In the genomic region with DNA sequence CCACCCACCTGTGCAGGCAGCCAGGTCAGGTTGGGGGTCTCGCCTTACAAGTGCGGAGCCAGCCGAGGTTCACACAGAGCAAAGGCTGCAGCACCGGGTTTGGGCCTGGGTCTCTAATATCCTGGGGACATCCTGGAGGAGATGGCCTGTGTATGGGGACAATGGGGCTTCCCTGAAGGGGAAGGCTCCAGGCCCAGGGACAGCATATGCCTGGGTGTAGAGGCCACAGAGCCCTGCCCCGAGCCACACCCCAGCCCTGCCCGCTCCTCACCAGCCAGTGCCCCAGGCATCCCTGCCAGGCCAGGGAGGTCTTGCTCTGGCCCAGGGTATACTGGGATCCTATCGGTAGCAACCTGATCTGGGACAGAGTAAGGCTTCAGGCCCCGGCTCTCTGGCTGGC, we compare ENCODE assay signal across 11 cellular contexts. TPM values are rescaled to one million over a fixed set of nuclear protein-coding genes. Genes with fewer than 3 reads are reported as not detected.
DNase-seq lines count a peak whose midpoint lies in the region; ATAC-seq, FAIRE-seq and TF ChIP-seq lines count a peak whose summit lies in the region.
"Had no signal": no experiment of that assay in that cellular context is flagged by ENCODE, and none has a peak within 500 bp of the region (broad histone marks: within the 10 kb centered on the region; RNA-seq: fewer than 3 reads in every experiment).

No MANE protein-coding gene starts in this region.

- H3K36me3 Mint-ChIP-seq in CD14-positive monocyte, result peaks cover 20 to 38% of the 10 kb centered on the region in 2 donors
- H3K36me3 Mint-ChIP-seq: activated naive CD8-positive, alpha-beta T cell had no signal

- no peaks in the 10 kb centered on the region for H3K9me3 ChIP-seq in right cardiac atrium (ENCODE audit: control insufficient read depth, low read length)
- no peaks in the 10 kb centered on the region for H3K9me3 ChIP-seq in psoas muscle

- H3K27ac ChIP-seq in right cardiac atrium (ENCODE audit: low read length) (peak overlapping the region; percentile 26), psoas muscle (peak overlapping the region; percentile 72)
- H3K27ac ChIP-seq: WERI-Rb-1 had no signal

- peak overlapping the region; percentile 64 to 67 for H3K4me3 Mint-ChIP-seq in CD14-positive monocyte
- H3K4me3 Mint-ChIP-seq: activated naive CD8-positive, alpha-beta T cell had no signal

- 75% methylated on average over 8 of the region's 8 CpGs for WGBS in right cardiac atrium
- 44 to 53% (median 51%) methylated on average over 7 to 8 of the region's 8 CpGs for WGBS in psoas muscle, 3 donors

- no peaks in the 10 kb centered on the region for H3K36me3 ChIP-seq in psoas muscle (ENCODE audit: insufficient read depth in 1 of 2, low read depth in 1 of 2)

- H3K27me3 Mint-ChIP-seq in CD14-positive monocyte (ENCODE audit: low read depth in 3 of 3), result peaks cover 0 to 2% (median 0%) of the 10 kb centered on the region in 3 donors
- H3K27me3 Mint-ChIP-seq: activated naive CD8-positive, alpha-beta T cell had no signal

- peaks cover 0 to 2% (median 0%) of the 10 kb centered on the region in 7 donors for H3K9me3 Mint-ChIP-seq in CD14-positive monocyte

- no peak for FAIRE-seq in D721Med (lab: Jason Lieb, UNC)

- peak; percentile 4 to 5 for ATAC-seq in right cardiac atrium
- ATAC-seq in psoas muscle, result peak; percentile 18 to 26 (median 22)

- H3K4me1 ChIP-seq in right cardiac atrium (ENCODE audit: control insufficient read depth, insufficient read depth, low read length) (peaks cover 26% of the 10 kb centered on the region), psoas muscle (peaks cover 44% of the 10 kb centered on the region)

- H3K27me3 ChIP-seq in right cardiac atrium (ENCODE audit: control insufficient read depth, insufficient read depth) (no peaks in the 10 kb centered on the region), psoas muscle (ENCODE audit: insufficient read depth in 3 of 3, low read length in 2 of 3) (no peaks in the 10 kb centered on the region)

- intact Hi-C loops in CD14-positive monocyte (cut with micrococcal nuclease) (loop anchor here in 1 of 2 donors (5.0 kb wide), 1 partner anchor 34 kb away; no protein-coding TSS in a partner anchor), right cardiac atrium (cut with DNase I) (no loop called here), psoas muscle (cut with DNase I) (no loop called here)

- TF ChIP-seq CTCF in CD14-positive monocyte (IDR thresholded peaks at IDR 0.05) (no peak), psoas muscle (IDR thresholded peaks at IDR 0.05) (no peak), D721Med (IDR thresholded peaks at IDR 0.05; ENCODE audit: insufficient read depth, missing control alignments) (no peak)

- peaks cover 79% of the 10 kb centered on the region for H3K4me1 Mint-ChIP-seq in CD14-positive monocyte

- peak overlapping the region; percentile 80 to 93 (median 86) for H3K27ac Mint-ChIP-seq in CD14-positive monocyte
- H3K27ac Mint-ChIP-seq: activated naive CD8-positive, alpha-beta T cell had no signal

- DNase-seq in CD14-positive monocyte (ENCODE audit: low spot score) (no peak), SW480 (ENCODE audit: low spot score) (peak; percentile 69), right cardiac atrium (no peak), psoas muscle (no peak), D721Med (ENCODE audit: insufficient read length, low spot score) (no peak), T1000 (lab: John Stamatoyannopoulos, UW) (no peak), NCI-H1694 (lab: John Stamatoyannopoulos, UW) (no peak), NCI-H2171 (lab: John Stamatoyannopoulos, UW) (no peak)
- DNase-seq: NCI-H526, WERI-Rb-1 had no signal

- H3K4me3 ChIP-seq in right cardiac atrium (ENCODE audit: low read length) (no peak overlapping the region), psoas muscle (peak overlapping the region; percentile 45)

RNA-seq across cellular contexts. Expression of a gene that starts 9.1 kb away (rescaled TPM):
- polyA plus RNA-seq in CD14-positive monocyte (10 to 100 TPM; 13.4 to 17.4 TPM), right cardiac atrium (8.1 TPM), psoas muscle (1 to 10 TPM; 1.3 to 2.4 (median 1.9) TPM)
- total RNA-seq in right cardiac atrium (10 to 100 TPM; 12.4 to 25.0 (median 17.0) TPM), psoas muscle (10 to 100 TPM in 1 of 4 donors, 1 to 10 TPM in 3; 6.5 to 11.3 (median 7.1) TPM)

RNA-seq across cellular contexts. Expression of a gene that starts 47.1 kb away (rescaled TPM):
- polyA plus RNA-seq in CD14-positive monocyte, result under 1 TPM; 0.09 to 0.14 TPM
- 1 to 10 TPM in 1 of 4 donors, under 1 TPM in 3; 0.45 to 1.0 (median 0.91) TPM for total RNA-seq in right cardiac atrium
- 0.36 TPM for polyA plus RNA-seq in right cardiac atrium
- total RNA-seq in psoas muscle, result not detected
- under 1 TPM in 1 of 3 donors, not detected in 2; 0.03 TPM for polyA plus RNA-seq in psoas muscle
